Comparison of ENCODE assay signal across 20 cellular contexts in the genomic region with DNA sequence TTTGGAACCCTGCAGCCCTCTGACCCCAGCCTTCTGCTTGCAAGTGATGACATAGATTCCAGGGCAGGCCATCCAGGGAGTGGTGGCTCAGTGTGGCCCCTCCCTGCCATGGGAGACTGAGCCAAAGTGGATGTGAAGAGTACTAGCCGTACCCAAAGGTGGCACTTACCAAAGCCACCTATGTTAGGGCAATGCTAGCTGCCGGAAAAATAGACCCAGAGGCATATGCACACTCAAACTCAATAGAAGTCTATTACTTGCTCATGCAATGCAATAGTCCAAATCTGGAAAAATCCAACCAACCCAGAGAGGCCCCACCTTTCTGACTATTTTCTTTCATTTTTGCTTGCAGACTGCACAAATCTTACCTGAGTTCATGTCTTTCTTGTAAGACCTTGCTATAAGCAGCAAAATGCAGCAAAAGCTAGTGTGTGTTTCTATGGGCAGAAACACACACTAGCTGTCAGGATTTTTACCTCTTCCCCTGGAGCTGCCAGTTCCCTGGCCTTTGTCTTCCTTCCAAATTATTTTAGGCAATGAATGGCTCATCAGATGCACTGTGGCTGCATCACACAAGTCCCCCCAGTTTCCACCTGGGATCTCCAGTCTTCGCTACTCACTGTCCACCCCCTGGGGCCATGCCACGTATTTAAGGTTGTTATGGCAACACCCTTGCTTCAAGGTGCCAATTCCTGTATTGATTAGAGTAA.
DNase-seq lines count a peak whose midpoint lies in the region; ATAC-seq, FAIRE-seq and TF ChIP-seq lines count a peak whose summit lies in the region.
"Had no signal": no experiment of that assay in that cellular context is flagged by ENCODE, and none has a peak within 500 bp of the region (broad histone marks: within the 10 kb centered on the region; RNA-seq: fewer than 3 reads in every experiment).

No MANE protein-coding gene starts in this region.

- FAIRE-seq in K562 (lab: Jason Lieb, UNC) (no peak), kidney (lab: Jason Lieb, UNC) (no peak)
- FAIRE-seq: A204.1, GM12878, GM19239 had no signal

- H3K4me2 ChIP-seq in K562 (ENCODE audit: insufficient read depth, low read length): no peak overlapping the region
- H3K4me2 ChIP-seq: GM23338 had no signal

- no peak for TF ChIP-seq POLR2A in K562 (conservative IDR thresholded peaks at IDR 0.05)

- POLR2A ChIA-PET in K562 (lab: Yijun Ruan, JAX): interaction anchor here (0.6 to 0.9 kb wide), 2 partner anchors 42 to 198 kb away, joined by 3 read pairs; no protein-coding TSS in a partner anchor

- CTCF ChIA-PET in K562 (lab: Yijun Ruan, JAX; ENCODE audit: low intra/inter-chr PET ratio): interaction anchor here (0.6 kb wide), 1 partner anchor 758 kb away, joined by 3 read pairs; no protein-coding TSS in a partner anchor

- H3K36me3 ChIP-seq in K562 (ENCODE audit: control insufficient read depth, insufficient read depth, low read length): no peaks in the 10 kb centered on the region
- H3K36me3 ChIP-seq in kidney (ENCODE audit: control insufficient read depth in 1 of 2, insufficient read depth in 2 of 2, low read length in 2 of 2): no peaks in the 10 kb centered on the region

- peaks cover 0 to 7% of the 10 kb centered on the region in 2 experiments; a peak in 2 of 5 replicates for H3K4me1 ChIP-seq in K562 (replicated peaks in 1 of 2; ENCODE audit: control insufficient read depth in 2 of 2, insufficient read depth in 2 of 2, low read length in 2 of 2)
- peaks cover 0 to 2% of the 10 kb centered on the region in 2 donors for H3K4me1 ChIP-seq in kidney (ENCODE audit: control insufficient read depth in 1 of 2, insufficient read depth in 1 of 2, low read depth in 1 of 2, low read length in 2 of 2)
- H3K4me1 ChIP-seq: Caco-2 had no signal

- WGBS in K562 (ENCODE audit: insufficient coverage, low coverage, missing lambda C conversion rate): 2% methylated on average over 4 of the region's 4 CpGs

- H3K9me3 ChIP-seq in K562 (replicated peaks; ENCODE audit: control insufficient read depth, insufficient read depth, low read depth, low read length): no peaks in the 10 kb centered on the region
- H3K9me3 ChIP-seq in kidney (ENCODE audit: control insufficient read depth in 1 of 2, low read length in 2 of 2): no peaks in the 10 kb centered on the region
- H3K9me3 ChIP-seq: Caco-2 had no signal

- H3K79me2 ChIP-seq in K562 (ENCODE audit: control insufficient read depth, insufficient read depth, low read length): no peaks in the 10 kb centered on the region

- intact Hi-C loops in K562 (cut with micrococcal nuclease) (no loop called here), kidney (cut with DNase I) (no loop called here)

- DNase-seq in NCI-H146 (lab: John Stamatoyannopoulos, UW) (peak; percentile 3), NCI-H146 treated with DMSO at 0.1 percent for 48 hours (lab: John Stamatoyannopoulos, UW; ENCODE audit: unreplicated experiment) (no peak), K562 (ENCODE audit: extremely low read depth in 1 of 4, low spot score in 3 of 4) (no peak), kidney (peak; percentile 8), ecto neural progenitor cell (ENCODE audit: low spot score) (no peak), AML-193 (lab: John Stamatoyannopoulos, UW) (no peak)
- DNase-seq: ACHN; Caco-2; CD4-positive, alpha-beta memory T cell; DMS153; DND-41; GDM1; H9 had no signal

- H3K9ac ChIP-seq in K562 (ENCODE audit: insufficient read depth in 1 of 2, low read depth in 2 of 2, low read length in 2 of 2) (no peak overlapping the region), kidney (ENCODE audit: low read length in 2 of 2) (no peak overlapping the region)

- TF ChIP-seq EP300 in K562 (IDR thresholded peaks at IDR 0.05; ENCODE audit: low read length): no peak

- H3K27me3 ChIP-seq in K562 (ENCODE audit: control insufficient read depth in 2 of 2, insufficient read depth in 2 of 2, low read length in 2 of 2): peaks cover 0 to 49% of the 10 kb centered on the region in 2 experiments; a peak in 3 of 5 replicates

- no peak for TF ChIP-seq CTCF in K562 (IDR thresholded peaks at IDR 0.05 in 2 of 3, conservative IDR thresholded peaks at IDR 0.05 in 1 of 3; ENCODE audit: insufficient read depth in 2 of 3, low read depth in 1 of 3, low read length in 3 of 3)
- no peak for TF ChIP-seq CTCF in kidney (IDR thresholded peaks at IDR 0.05; ENCODE audit: borderline replicate concordance, extremely low read depth, insufficient read depth)

- in situ Hi-C loops in K562 (cut with MboI): loop anchor here (25.0 kb wide), 2 partner anchors 855 to 1380 kb away; no protein-coding TSS in a partner anchor

- H2AFZ ChIP-seq in K562 (ENCODE audit: low read depth, low read length): no peak overlapping the region
- H2AFZ ChIP-seq: GM23338 had no signal

- no peak overlapping the region for H3K4me3 ChIP-seq in K562
- no peak overlapping the region for H3K4me3 ChIP-seq in kidney (ENCODE audit: low read length in 2 of 2)
- H3K4me3 ChIP-seq: GM12878, GM23338 had no signal

- no peak for ATAC-seq in K562
- ATAC-seq in GM19324 (IDR thresholded peaks at IDR 0.05; ENCODE audit: low FRiP score, unreplicated experiment): no peak
- ATAC-seq: GM12878, GM23338, HCT116 had no signal

- no TSS peak for BruUV-seq in K562 (replicated peaks; lab: Mats Ljungman, UMichigan)

- peaks cover 4% of the 10 kb centered on the region; the same call in 1 of the 2 replicates for H4K20me1 ChIP-seq in K562 (replicated peaks; ENCODE audit: control insufficient read depth, insufficient read depth, low read length)

- H3K27ac ChIP-seq in K562 (ENCODE audit: extremely low read depth, low read depth, low read length): no peak overlapping the region
- H3K27ac ChIP-seq in kidney (ENCODE audit: low read depth in 2 of 2, low read length in 2 of 2): no peak overlapping the region
- H3K27ac ChIP-seq: 22Rv1 had no signal

- H3K9me1 ChIP-seq in K562 (ENCODE audit: control insufficient read depth, insufficient read depth, low read length): no peaks in the 10 kb centered on the region

- no peak for TF ChIP-seq RAD21 in K562 (CRISPR knock-in tag; conservative IDR thresholded peaks at IDR 0.05 in 1 of 2, IDR thresholded peaks at IDR 0.05 in 1 of 2)

TF ChIP-seq in K562, 482 proteins besides CTCF, POLR2A, EP300 and RAD21:
- no peak for TF ChIP-seq NCOA1 (IDR thresholded peaks at IDR 0.05; ENCODE audit: low read depth)
- peak; percentile 17; the same call in 1 of the 2 replicates for TF ChIP-seq RFX1 (IDR thresholded peaks at IDR 0.05)

Comparison
In these comparisons a context has a peak if more than half of its experiments do, and no peak if none do; other contexts are left out.
1. DNase-seq: peak in NCI-H146 (single experiment) and kidney (single experiment); none in NCI-H146 treated with DMSO at 0.1 percent for 48 hours (single experiment), K562 (0 of 4), ecto neural progenitor cell (single experiment) and AML-193 (0 of 2).